Comparison of ENCODE assay signal across 9 cellular contexts in genomic region chr5:174723979-174724483, GRCh38.
DNase-seq lines count a peak whose midpoint lies in the region; ATAC-seq lines count a peak whose summit lies in the region.
"Had no signal": no experiment of that assay in that cellular context is flagged by ENCODE, and none has a peak within 500 bp of the region (broad histone marks: within the 10 kb centered on the region; RNA-seq: fewer than 3 reads in every experiment).

No MANE protein-coding gene starts in this region.

- H3K4me1 Mint-ChIP-seq in activated naive CD8-positive, alpha-beta T cell (ENCODE audit: low read depth) = peaks cover 21% of the 10 kb centered on the region
- peaks cover 5% of the 10 kb centered on the region for H3K4me1 Mint-ChIP-seq in stimulated activated effector memory CD8-positive, alpha-beta T cell treated with anti-CD3 and anti-CD28 coated beads, Interleukin-12 subunit alpha, Interleukin-12 subunit beta, amount 100 ng/mL, for 72 hours

- H3K4me3 ChIP-seq in HUES48 (ENCODE audit: low read depth, low read length) (peak overlapping the region; percentile 75), iPS DF 6.9 (ENCODE audit: low read length) (peak overlapping the region; percentile 35; the same call in 1 of the 2 replicates)

- H3K9me3 ChIP-seq in HUES48 (ENCODE audit: control insufficient read depth, insufficient read depth, low read length) (no peaks in the 10 kb centered on the region), iPS DF 6.9 (ENCODE audit: control insufficient read depth, insufficient read depth, low read length) (no peaks in the 10 kb centered on the region)

- no peaks in the 10 kb centered on the region for H3K9me3 Mint-ChIP-seq in activated naive CD8-positive, alpha-beta T cell (ENCODE audit: low read depth)
- peaks cover 3% of the 10 kb centered on the region for H3K9me3 Mint-ChIP-seq in stimulated activated effector memory CD8-positive, alpha-beta T cell treated with anti-CD3 and anti-CD28 coated beads, Interleukin-12 subunit alpha, Interleukin-12 subunit beta, amount 100 ng/mL, for 72 hours

- H3K27ac ChIP-seq in HUES48 (ENCODE audit: low read depth, low read length) (no peak overlapping the region), iPS DF 6.9 (ENCODE audit: low read length) (no peak overlapping the region)

- H3K36me3 Mint-ChIP-seq in activated naive CD8-positive, alpha-beta T cell = no peaks in the 10 kb centered on the region
- H3K36me3 Mint-ChIP-seq in stimulated activated effector memory CD8-positive, alpha-beta T cell treated with anti-CD3 and anti-CD28 coated beads, Interleukin-12 subunit alpha, Interleukin-12 subunit beta, amount 100 ng/mL, for 72 hours = no peaks in the 10 kb centered on the region
- H3K36me3 Mint-ChIP-seq: memory B cell had no signal

- no peak overlapping the region for H3K9ac ChIP-seq in HUES48 (ENCODE audit: low read depth, low read length)

- H3K27me3 ChIP-seq in HUES48 (ENCODE audit: control insufficient read depth, insufficient read depth, low read length) = peaks cover 99% of the 10 kb centered on the region
- peaks cover 83% of the 10 kb centered on the region for H3K27me3 ChIP-seq in iPS DF 6.9 (ENCODE audit: control insufficient read depth, insufficient read depth, low read length)

- H3K4me1 ChIP-seq in HUES48 (ENCODE audit: control insufficient read depth, insufficient read depth, low read length) (peaks cover 56% of the 10 kb centered on the region), iPS DF 6.9 (ENCODE audit: control insufficient read depth, insufficient read depth, low read length) (peaks cover 5% of the 10 kb centered on the region; the same call in 1 of the 2 replicates)

- no peak for ATAC-seq in stimulated activated effector memory CD8-positive, alpha-beta T cell treated with anti-CD3 and anti-CD28 coated beads, Interleukin-12 subunit alpha, Interleukin-12 subunit beta, amount 100 ng/mL, for 72 hours
- ATAC-seq in HG03565 (IDR thresholded peaks at IDR 0.05; ENCODE audit: unreplicated experiment) = no peak

- peaks cover 64% of the 10 kb centered on the region for H3K27me3 Mint-ChIP-seq in activated naive CD8-positive, alpha-beta T cell

- no peaks in the 10 kb centered on the region for H3K36me3 ChIP-seq in HUES48 (ENCODE audit: control insufficient read depth, insufficient read depth, low read length)
- H3K36me3 ChIP-seq in iPS DF 6.9 (ENCODE audit: control insufficient read depth, insufficient read depth, low read length) = no peaks in the 10 kb centered on the region

- H3K4me3 Mint-ChIP-seq in activated naive CD8-positive, alpha-beta T cell = peak overlapping the region; percentile 86
- peak overlapping the region; percentile 23 for H3K4me3 Mint-ChIP-seq in stimulated activated effector memory CD8-positive, alpha-beta T cell treated with anti-CD3 and anti-CD28 coated beads, Interleukin-12 subunit alpha, Interleukin-12 subunit beta, amount 100 ng/mL, for 72 hours
- H3K4me3 Mint-ChIP-seq: memory B cell had no signal

- H3K27ac Mint-ChIP-seq in activated naive CD8-positive, alpha-beta T cell = no peak overlapping the region
- no peak overlapping the region for H3K27ac Mint-ChIP-seq in stimulated activated effector memory CD8-positive, alpha-beta T cell treated with anti-CD3 and anti-CD28 coated beads, Interleukin-12 subunit alpha, Interleukin-12 subunit beta, amount 100 ng/mL, for 72 hours
- H3K27ac Mint-ChIP-seq: memory B cell had no signal

- DNase-seq in iPS DF 6.9 (ENCODE audit: low read depth, low spot score) (no peak), UCSD-AML1 (lab: John Stamatoyannopoulos, UW; ENCODE audit: unreplicated experiment) (no peak), NCI-H1417 treated with DMSO at 0.1 percent for 48 hours (lab: John Stamatoyannopoulos, UW) (no peak)
- DNase-seq in stimulated activated effector memory CD8-positive, alpha-beta T cell treated with anti-CD3 and anti-CD28 coated beads, Interleukin-12 subunit alpha, Interleukin-12 subunit beta, amount 100 ng/mL, for 72 hours (ENCODE audit: low spot score in 2 of 2) = no peak
- no peak for DNase-seq in NK-92 treated with Interleukin-12 subunit alpha and Interleukin-12 subunit beta, amount 100 ng/mL, for 24 hours (lab: John Stamatoyannopoulos, UW)

- no CpG with 5 or more reads among the region's 20 CpGs for WGBS in iPS DF 6.9 (ENCODE audit: insufficient coverage, insufficient read length)
